ENCODE assay signal across 25 cellular contexts in the genomic region with DNA sequence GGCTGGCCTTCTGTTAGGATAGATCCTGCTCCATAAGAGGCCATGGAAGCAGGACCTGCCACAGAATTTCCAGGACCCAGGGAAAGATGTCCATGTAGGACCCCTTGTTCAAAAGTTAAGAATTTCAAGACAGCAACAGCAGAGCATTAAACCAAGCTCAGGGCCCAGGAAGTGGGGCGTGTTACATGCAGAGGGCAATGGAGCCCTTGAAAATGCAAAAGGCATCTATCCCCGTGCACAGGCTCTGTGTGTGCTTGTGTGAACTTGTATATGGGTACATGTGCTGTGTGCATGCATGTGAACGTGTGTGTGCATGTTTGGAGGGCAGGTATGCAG. TPM values are rescaled to one million over a fixed set of nuclear protein-coding genes. Genes with fewer than 3 reads are reported as not detected.
DNase-seq lines count a peak whose midpoint lies in the region; ATAC-seq, FAIRE-seq and TF ChIP-seq lines count a peak whose summit lies in the region.
"Had no signal": no experiment of that assay in that cellular context is flagged by ENCODE, and none has a peak within 500 bp of the region (broad histone marks: within the 10 kb centered on the region; RNA-seq: fewer than 3 reads in every experiment).

No MANE protein-coding gene starts in this region.

- intact Hi-C loops in HepG2 (cut with micrococcal nuclease; ENCODE audit: unreplicated experiment) (no loop called here), right lobe of liver (cut with DNase I) (no loop called here), esophagus muscularis mucosa (cut with DNase I) (no loop called here)

- POLR2A ChIA-PET in HepG2 (lab: Yijun Ruan, JAX) = interaction anchor here (0.6 to 1.3 kb wide), 2 partner anchors 113 to 145 kb away, joined by 3 to 4 read pairs; no protein-coding TSS in a partner anchor

- TF ChIP-seq EP300 in HepG2 (IDR thresholded peaks at IDR 0.05; ENCODE audit: low read depth in 2 of 2, low read length in 2 of 2) (no peak), HepG2 (CRISPR knock-in tag; IDR thresholded peaks at IDR 0.05; ENCODE audit: borderline replicate concordance) (no peak), esophagus muscularis mucosa (IDR thresholded peaks at IDR 0.05) (no peak)

- TF ChIP-seq POLR2A in HepG2 (IDR thresholded peaks at IDR 0.05; ENCODE audit: insufficient read depth in 1 of 2, low read depth in 2 of 2, low read length in 2 of 2) (no peak), right lobe of liver (IDR thresholded peaks at IDR 0.05) (no peak), esophagus muscularis mucosa (IDR thresholded peaks at IDR 0.05; ENCODE audit: low read depth) (no peak)

- H3K4me3 ChIP-seq in HepG2 (replicated peaks in 1 of 3; ENCODE audit: insufficient read depth in 1 of 3, low read depth in 2 of 3, low read length in 3 of 3) (no peak overlapping the region), right lobe of liver (no peak overlapping the region), esophagus muscularis mucosa (no peak overlapping the region)
- H3K4me3 ChIP-seq: stomach had no signal

- no peak for TF ChIP-seq RAD21 in HepG2 (CRISPR knock-in tag; IDR thresholded peaks at IDR 0.05)

- peaks cover 57% of the 10 kb centered on the region for H3K27me3 Mint-ChIP-seq in chondrocyte (ENCODE audit: low read depth)

- H3K4me2 ChIP-seq in HepG2 (ENCODE audit: low read depth, low read length) = peak overlapping the region; percentile 86; the same call in 1 of the 2 replicates
- H3K4me2 ChIP-seq: KMS-11 had no signal

- H2AFZ ChIP-seq in HepG2 (ENCODE audit: low read length) = no peak overlapping the region

- H4K20me1 ChIP-seq in HepG2 (ENCODE audit: insufficient read depth, low read length) = no peaks in the 10 kb centered on the region

- H3K9ac ChIP-seq in HepG2 (ENCODE audit: insufficient read depth, low read depth, low read length) = no peak overlapping the region
- H3K9ac ChIP-seq: KMS-11 had no signal

- H3K27ac Mint-ChIP-seq in chondrocyte (ENCODE audit: unreplicated experiment) = no peak overlapping the region
- H3K27ac Mint-ChIP-seq: activated naive CD8-positive, alpha-beta T cell; T-helper 1 cell treated with Interleukin-12 subunit alpha and Interleukin-12 subunit beta and Interleukin-4 antibody, amounts not matched to agents 30 μg/mL and 1 μg/mL, for 36 hours had no signal

- DNase-seq in HepG2 (ENCODE audit: low spot score) (no peak), right lobe of liver (no peak), esophagus muscularis mucosa (ENCODE audit: extremely low spot score) (no peak), retina (peak; percentile 2), chondrocyte (ENCODE audit: low spot score) (no peak), hepatic stellate cell (ENCODE audit: low spot score) (no peak)
- DNase-seq in stimulated activated CD4-positive, alpha-beta T cell treated with anti-CD3 and anti-CD28 coated beads, Interleukin-2, amount 100 ng/mL, for 48 hours = no peak
- DNase-seq: activated CD4-positive, alpha-beta T cell treated with anti-CD3 and anti-CD28 coated beads, Interleukin-2, amount 50 U/mL, for 48 hours; activated CD8-positive, alpha-beta memory T cell treated with anti-CD3 and anti-CD28 coated beads, Interleukin-2, amount 50 U/mL, for 48 hours; C1 segment of cervical spinal cord; DMS79 treated with DMSO at 0.1 percent for 48 hours; HCEC 1CT; NCI-H1417 treated with DMSO at 0.1 percent for 48 hours; NCI-H2081; NCI-H345; NCI-H82; stimulated activated CD8-positive, alpha-beta memory T cell treated with anti-CD3 and anti-CD28 coated beads, Interleukin-4, amount 100 ng/mL, for 48 hours; stomach; trophoblast cell had no signal

- no TSS peak for BruUV-seq in HepG2 (replicated peaks; lab: Mats Ljungman, UMichigan)

- H3K4me1 Mint-ChIP-seq in chondrocyte (ENCODE audit: low read depth) = peaks cover 8% of the 10 kb centered on the region

- H3K36me3 ChIP-seq in HepG2 (replicated peaks in 1 of 2; ENCODE audit: control insufficient read depth in 1 of 2, insufficient read depth in 2 of 2, low read length in 2 of 2) = no peaks in the 10 kb centered on the region
- no peaks in the 10 kb centered on the region for H3K36me3 ChIP-seq in right lobe of liver
- H3K36me3 ChIP-seq in esophagus muscularis mucosa = no peaks in the 10 kb centered on the region
- H3K36me3 ChIP-seq: stomach had no signal

- 20% methylated on average over 1 of the region's 3 CpGs for WGBS in HepG2 (ENCODE audit: low lambda C conversion rate)
- WGBS in right lobe of liver (ENCODE audit: insufficient coverage, low coverage, low lambda C conversion rate, missing lambda C conversion rate) = no CpG with 5 or more reads among the region's 3 CpGs
- WGBS in esophagus muscularis mucosa = 85% methylated on average over 3 of the region's 3 CpGs

- H3K27me3 ChIP-seq in HepG2 (ENCODE audit: control insufficient read depth in 1 of 2, insufficient read depth in 2 of 2, low read length in 2 of 2) (peaks cover 1 to 14% of the 10 kb centered on the region in 2 experiments; a peak in 4 of 5 replicates), right lobe of liver (no peaks in the 10 kb centered on the region), esophagus muscularis mucosa (no peaks in the 10 kb centered on the region)

- H3K79me2 ChIP-seq in HepG2 (ENCODE audit: insufficient read depth, low read length) = no peaks in the 10 kb centered on the region

- H3K9me3 Mint-ChIP-seq in chondrocyte (ENCODE audit: low read depth) = no peaks in the 10 kb centered on the region
- H3K9me3 Mint-ChIP-seq: activated T-helper 2 cell treated with anti-CD3 and anti-CD28 coated beads, Interferon-gamma antibody, Interleukin-2, Interleukin-4, amounts not matched to agents 10 μg/mL and 5 μg/mL and 100 μg/mL, durations not matched to agents 14 hours and 24 hours and 36 hours; T-helper 1 cell treated with Interleukin-12 subunit alpha and Interleukin-12 subunit beta and Interleukin-4 antibody, amounts not matched to agents 30 μg/mL and 1 μg/mL, for 36 hours had no signal

- CTCF ChIA-PET in HepG2 (lab: Yijun Ruan, JAX; ENCODE audit: low intra/inter-chr PET ratio, low total read pairs) = no interaction called here

- H3K4me1 ChIP-seq in HepG2 (ENCODE audit: insufficient read depth, low read length) (peaks cover 34% of the 10 kb centered on the region), right lobe of liver (peaks cover 0 to 4% (median 0%) of the 10 kb centered on the region in 4 donors), esophagus muscularis mucosa (peaks cover 32 to 56% (median 39%) of the 10 kb centered on the region in 4 donors)

- FAIRE-seq in HepG2 (lab: Jason Lieb, UNC) = no peak
- FAIRE-seq: TTC549 had no signal

- ATAC-seq in HepG2 (no peak), right lobe of liver (no peak), GM21381 (IDR thresholded peaks at IDR 0.05; ENCODE audit: unreplicated experiment) (no peak)

- H3K27ac ChIP-seq in HepG2 (ENCODE audit: extremely low read length, insufficient read depth, low read length) = no peak overlapping the region
- H3K27ac ChIP-seq in right lobe of liver = no peak overlapping the region
- peak overlapping the region in 3 of 4 donors; percentile 19 to 63 (median 54) for H3K27ac ChIP-seq in esophagus muscularis mucosa (replicated peaks in 1 of 4)
- H3K27ac ChIP-seq: KMS-11 had no signal

- H3K9me3 ChIP-seq in HepG2 (ENCODE audit: low read length) (no peaks in the 10 kb centered on the region), right lobe of liver (no peaks in the 10 kb centered on the region), esophagus muscularis mucosa (no peaks in the 10 kb centered on the region)
- H3K9me3 ChIP-seq: stomach had no signal

- no peak for TF ChIP-seq CTCF in HepG2 (CRISPR knock-in tag; IDR thresholded peaks at IDR 0.05)
- no peak for TF ChIP-seq CTCF in right lobe of liver (IDR thresholded peaks at IDR 0.05)
- no peak for TF ChIP-seq CTCF in esophagus muscularis mucosa (IDR thresholded peaks at IDR 0.05)
- TF ChIP-seq CTCF in chondrocyte (IDR thresholded peaks at IDR 0.05) = no peak

- in situ Hi-C loops in HepG2 (cut with HindIII; ENCODE audit: extremely low pct_ligation_motif_present, low pct_unique_long_range_greater_than_20kb) = no loop called here

- no peak overlapping the region for H3K4me3 Mint-ChIP-seq in chondrocyte (ENCODE audit: unreplicated experiment)
- H3K4me3 Mint-ChIP-seq: activated naive CD8-positive, alpha-beta T cell; T-helper 1 cell treated with Interleukin-12 subunit alpha and Interleukin-12 subunit beta and Interleukin-4 antibody, amounts not matched to agents 30 μg/mL and 1 μg/mL, for 36 hours had no signal

- peaks cover 2% of the 10 kb centered on the region for H3K36me3 Mint-ChIP-seq in chondrocyte (ENCODE audit: low read depth)
- H3K36me3 Mint-ChIP-seq: activated naive CD8-positive, alpha-beta T cell had no signal

TF ChIP-seq in HepG2, 621 proteins besides CTCF, POLR2A, EP300 and RAD21 (continues in another document):
- TF ChIP-seq ATAD3A (CRISPR knock-in tag; IDR thresholded peaks at IDR 0.05) = no peak

RNA-seq across cellular contexts. Expression of a gene that starts 14.4 kb away (rescaled TPM):
- total RNA-seq in HepG2 (2016; rRNA removed; fragmentation: Illumina TruSeq; extraction: Trizol) = 0.53 and 0.94 TPM in 2 replicates
- 0.26 and 0.91 TPM in 2 replicates for total RNA-seq in HepG2 (2016; cell fraction: cytosol; rRNA removed; fragmentation: Illumina TruSeq; extraction: Trizol; ENCODE audit: low read depth)
- total RNA-seq in HepG2 (2016; cell fraction: insoluble cytoplasmic fraction; rRNA removed; fragmentation: Illumina TruSeq; extraction: Trizol) = 0.77 and 1.1 TPM in 2 replicates
- 0.48 and 0.90 TPM in 2 replicates for total RNA-seq in HepG2 (2016; cell fraction: membrane; rRNA removed; fragmentation: Illumina TruSeq; extraction: Trizol)
- 0.81 and 2.0 TPM in 2 replicates for total RNA-seq in HepG2 (2016; cell fraction: nucleus; rRNA removed; fragmentation: Illumina TruSeq; extraction: Trizol)
- polyA plus RNA-seq in HepG2 (2011; rRNA removed) = 0.81 and 0.82 TPM in 2 replicates
- 0.13 and 0.70 TPM in 2 replicates for polyA plus RNA-seq in HepG2 (2011; cell fraction: cytosol; rRNA removed)
- polyA plus RNA-seq in HepG2 (2011; cell fraction: nucleus; rRNA removed) = 10.6 and 14.1 TPM in 2 replicates
- polyA plus RNA-seq in HepG2 (2012) = 0.39 and 0.79 TPM in 2 replicates
- polyA plus RNA-seq in HepG2 (2016; cell fraction: cytosol; fragmentation: Illumina TruSeq; extraction: Trizol; ENCODE audit: low read depth) = 0.59 and 0.60 TPM in 2 replicates
- 1.1 and 1.2 TPM in 2 replicates for polyA plus RNA-seq in HepG2 (2016; cell fraction: insoluble cytoplasmic fraction; fragmentation: Illumina TruSeq; extraction: Trizol; ENCODE audit: low read depth)
- polyA plus RNA-seq in HepG2 (2016; cell fraction: membrane; fragmentation: Illumina TruSeq; extraction: Trizol; ENCODE audit: low read depth) = 0.76 and 0.84 TPM in 2 replicates
- polyA plus RNA-seq in HepG2 (2016; cell fraction: nucleus; fragmentation: Illumina TruSeq; extraction: Trizol; ENCODE audit: insufficient read depth, low read depth) = 5.1 and 6.3 TPM in 2 replicates
- 1.6 TPM in 1 of 2 replicates, not detected in the other for polyA minus RNA-seq in HepG2 (2011; rRNA and poly(A)+ RNA removed; ENCODE audit: low replicate concordance)
- 0.30 and 0.62 TPM in 2 replicates for polyA minus RNA-seq in HepG2 (2011; cell fraction: cytosol; rRNA and poly(A)+ RNA removed)
- polyA minus RNA-seq in HepG2 (2011; cell fraction: nucleus; rRNA and poly(A)+ RNA removed) = 0.62 and 1.0 TPM in 2 replicates
- total RNA-seq in right lobe of liver = 1 to 10 TPM in 4 of 6 experiments, under 1 TPM in 2; 0.93 to 2.9 (median 2.2) TPM
- total RNA-seq in esophagus muscularis mucosa = 1 to 10 TPM; 3.0 to 6.6 (median 5.4) TPM
- not detected in 3 replicates for total RNA-seq in chondrocyte

Comparison
In these comparisons a context has a peak if more than half of its experiments do, and no peak if none do; other contexts are left out.
1. H3K27ac ChIP-seq: peak in esophagus muscularis mucosa (3 of 4); none in HepG2 (single experiment) and right lobe of liver (0 of 3).